22 cellular contexts compared by ENCODE assay signal in the genomic region with DNA sequence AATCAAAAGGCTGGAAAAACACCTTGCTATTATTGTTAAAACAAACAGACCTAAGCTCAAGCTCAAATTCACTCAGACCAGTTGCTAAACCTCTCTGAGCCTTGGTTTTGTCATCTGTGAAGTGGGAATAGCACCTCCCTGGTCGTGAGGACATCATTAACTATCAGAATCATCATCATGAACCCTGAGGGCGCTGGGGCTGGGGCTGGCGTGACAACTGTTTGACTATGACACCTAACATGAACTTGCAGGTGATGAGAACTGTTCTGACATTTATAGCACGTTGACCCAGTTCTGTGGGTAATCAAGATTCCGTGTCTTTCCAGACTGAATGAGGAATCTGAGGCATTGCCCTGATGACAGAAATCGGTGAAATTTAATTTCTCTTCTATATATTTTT.
"Had no signal": no experiment of that assay in that cellular context is flagged by ENCODE, and none has a peak within 500 bp of the region (broad histone marks: within the 10 kb centered on the region; RNA-seq: fewer than 3 reads in every experiment).

No MANE protein-coding gene starts in this region.

- H3K36me3 Mint-ChIP-seq: activated CD4-positive, alpha-beta memory T cell treated with anti-CD3 and anti-CD28 coated beads for 36 hours had no signal

- H3K27ac Mint-ChIP-seq: activated CD4-positive, alpha-beta memory T cell treated with anti-CD3 and anti-CD28 coated beads for 36 hours; activated CD4-positive, alpha-beta T cell treated with anti-CD3 and anti-CD28 coated beads, Interleukin-2, amount 10 ng/mL, durations not matched to agents 24 days and 14 days; activated T-helper 1 cell treated with anti-CD3 and anti-CD28 coated beads, Interleukin-12 subunit alpha, Interleukin-12 subunit beta, Interleukin-2, Interleukin-4 antibody, amounts not matched to agents 30 ng/mL and 10 ng/mL and 1 ng/mL, durations not matched to agents 14 hours and 24 hours and 36 hours had no signal

- H3K9me3 Mint-ChIP-seq: activated CD4-positive, alpha-beta memory T cell treated with anti-CD3 and anti-CD28 coated beads for 36 hours had no signal

- ATAC-seq: esophagus mucosa, pancreas, psoas muscle had no signal

- H3K4me1 ChIP-seq: left ventricle myocardium inferior, pancreas, psoas muscle, spleen, tibial nerve had no signal

- DNase-seq: activated CD4-positive, alpha-beta memory T cell treated with anti-CD3 and anti-CD28 coated beads for 36 hours; activated CD4-positive, alpha-beta T cell treated with anti-CD3 and anti-CD28 coated beads, Interleukin-2, amount 10 ng/mL, durations not matched to agents 24 days and 14 days; activated CD4-positive, CD25-positive, alpha-beta regulatory T cell treated with anti-CD3 and anti-CD28 coated beads, Interleukin-2, amount 50 U/mL, for 72 hours; activated gamma-delta T cell treated with Interleukin-2 at 50 U/mL for 16 hours; activated naive CD4-positive, alpha-beta T cell treated with anti-CD3 and anti-CD28 coated beads, Interleukin-2, amount 50 U/mL, for 16 hours; amniotic stem cell; brain microvascular endothelial cell; cortex of kidney; foreskin fibroblast; hippocampal formation; kidney glomerular epithelial cell; left ventricle myocardium inferior; mesendoderm; pancreas; psoas muscle; spleen; stimulated activated naive CD4-positive, alpha-beta T cell; T-helper 2 cell had no signal

- H3K4me3 Mint-ChIP-seq: activated CD4-positive, alpha-beta memory T cell treated with anti-CD3 and anti-CD28 coated beads for 36 hours; activated CD4-positive, alpha-beta T cell treated with anti-CD3 and anti-CD28 coated beads, Interleukin-2, amount 10 ng/mL, durations not matched to agents 24 days and 14 days; activated T-helper 1 cell treated with anti-CD3 and anti-CD28 coated beads, Interleukin-12 subunit alpha, Interleukin-12 subunit beta, Interleukin-2, Interleukin-4 antibody, amounts not matched to agents 30 ng/mL and 10 ng/mL and 1 ng/mL, durations not matched to agents 14 hours and 24 hours and 36 hours had no signal

- H3K27me3 ChIP-seq: pancreas had no signal

- H3K4me3 ChIP-seq: left ventricle myocardium inferior, lung, pancreas, psoas muscle, spleen, tibial nerve had no signal

- H3K36me3 ChIP-seq: brain microvascular endothelial cell, left ventricle myocardium inferior, pancreas, spleen, tibial nerve had no signal

- H3K27ac ChIP-seq: brain microvascular endothelial cell, left ventricle myocardium inferior, pancreas, psoas muscle, spleen, tibial nerve had no signal

- H3K9me3 ChIP-seq: left ventricle myocardium inferior, pancreas, psoas muscle, tibial nerve had no signal
